In the genomic region with DNA sequence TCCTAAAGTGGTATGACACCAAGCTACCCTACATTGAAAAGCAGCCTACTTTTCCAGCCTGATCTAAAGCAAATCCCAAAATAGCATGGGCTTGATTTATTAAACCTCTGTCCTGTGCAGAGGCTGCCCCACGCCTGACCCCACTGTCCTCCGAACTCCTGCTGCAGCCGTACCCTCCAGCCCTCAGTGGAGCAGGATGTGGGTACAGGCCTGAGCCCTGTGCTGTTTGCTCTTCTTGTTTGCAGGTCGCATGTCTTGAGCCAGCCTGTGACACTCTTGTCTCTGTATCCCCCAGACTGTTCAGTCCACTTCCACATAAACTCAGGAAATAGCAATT, we compare ENCODE assay signal across 10 cellular contexts.
DNase-seq lines count a peak whose midpoint lies in the region; ATAC-seq and TF ChIP-seq lines count a peak whose summit lies in the region.
"Had no signal": no experiment of that assay in that cellular context is flagged by ENCODE, and none has a peak within 500 bp of the region (broad histone marks: within the 10 kb centered on the region; RNA-seq: fewer than 3 reads in every experiment).

No MANE protein-coding gene starts in this region.

- no peak overlapping the region for H2AFZ ChIP-seq in PC-3 (ENCODE audit: low read length)

- peak overlapping the region; percentile 51 for H3K4me2 ChIP-seq in PC-3 (ENCODE audit: low read length)

- H3K36me3 Mint-ChIP-seq in CD8-positive, alpha-beta T cell = peaks cover 61% of the 10 kb centered on the region
- H3K36me3 Mint-ChIP-seq in natural killer cell = no peaks in the 10 kb centered on the region

- no peaks in the 10 kb centered on the region for H3K9me3 ChIP-seq in CD8-positive, alpha-beta T cell (ENCODE audit: low read length)
- H3K9me3 ChIP-seq in PC-3 (ENCODE audit: low read length) = no peaks in the 10 kb centered on the region
- H3K9me3 ChIP-seq in HAP-1 = no peaks in the 10 kb centered on the region
- H3K9me3 ChIP-seq: colonic mucosa, thoracic aorta had no signal

- no peaks in the 10 kb centered on the region for H3K9me3 Mint-ChIP-seq in CD8-positive, alpha-beta T cell
- no peaks in the 10 kb centered on the region for H3K9me3 Mint-ChIP-seq in natural killer cell

- POLR2A ChIA-PET in CD8-positive, alpha-beta T cell (lab: Charles Lee) = no interaction called here
- POLR2A ChIA-PET in PC-3 (lab: Charles Lee; ENCODE audit: unreplicated experiment) = no interaction called here

- H3K4me1 Mint-ChIP-seq in CD8-positive, alpha-beta T cell (ENCODE audit: low read depth) = peaks cover 32% of the 10 kb centered on the region
- H3K4me1 Mint-ChIP-seq in natural killer cell = peaks cover 30 to 43% of the 10 kb centered on the region in 2 donors

- no peak overlapping the region for H3K9ac ChIP-seq in PC-3 (ENCODE audit: low read length)

- H3K4me3 ChIP-seq in CD8-positive, alpha-beta T cell (ENCODE audit: low read depth, low read length) = no peak overlapping the region
- H3K4me3 ChIP-seq in PC-3 (ENCODE audit: low read length) (no peak overlapping the region; the same call in 1 of the 2 replicates), HAP-1 (no peak overlapping the region)
- H3K4me3 ChIP-seq: colonic mucosa, thoracic aorta had no signal

- no peak overlapping the region for H3K27ac ChIP-seq in CD8-positive, alpha-beta T cell (ENCODE audit: low read depth, low read length)
- H3K27ac ChIP-seq in PC-3 (ENCODE audit: low read length) = peak overlapping the region; percentile 43
- peak overlapping the region; percentile 75 for H3K27ac ChIP-seq in caudate nucleus (ENCODE audit: low read depth, low read length)
- H3K27ac ChIP-seq: colonic mucosa, thoracic aorta had no signal

- intact Hi-C loops in CD8-positive, alpha-beta T cell (cut with DNase I, micrococcal nuclease) = no loop called here
- intact Hi-C loops in PC-3 (cut with micrococcal nuclease) = no loop called here
- intact Hi-C loops in natural killer cell (cut with micrococcal nuclease) = loop anchor here (2.0 kb wide), 2 partner anchors 36 to 334 kb away; no protein-coding TSS in a partner anchor

- no peaks in the 10 kb centered on the region for H3K79me2 ChIP-seq in PC-3 (ENCODE audit: low read length)

- DNase-seq in CD8-positive, alpha-beta T cell = no peak
- DNase-seq in PC-3 (no peak), caudate nucleus (lab: John Stamatoyannopoulos, UW) (no peak), natural killer cell (no peak), HAP-1 (ENCODE audit: low spot score in 2 of 2) (no peak), NCI-H82 (lab: John Stamatoyannopoulos, UW) (no peak), NCI-H1092 treated with DMSO at 0.1 percent for 48 hours (lab: John Stamatoyannopoulos, UW) (no peak)
- DNase-seq: colonic mucosa had no signal

- no peak for TF ChIP-seq CTCF in CD8-positive, alpha-beta T cell (IDR thresholded peaks at IDR 0.05)
- TF ChIP-seq CTCF in PC-3 (conservative IDR thresholded peaks at IDR 0.05; ENCODE audit: low read depth, low read length) (no peak), natural killer cell (IDR thresholded peaks at IDR 0.05) (no peak)

- H3K9me2 ChIP-seq in PC-3 (replicated peaks; ENCODE audit: low read length) = no peaks in the 10 kb centered on the region

- no TSS peak for BruUV-seq in PC-3 (replicated peaks; lab: Mats Ljungman, UMichigan)

- 0 out of 2 replicates have a peak, but pooled peaks cover 4% of the 10 kb centered on the region for H4K20me1 ChIP-seq in PC-3 (ENCODE audit: low read length)

- peaks cover 6% of the 10 kb centered on the region for H3K4me1 ChIP-seq in CD8-positive, alpha-beta T cell (ENCODE audit: insufficient read depth, low read length)
- H3K4me1 ChIP-seq in PC-3 (ENCODE audit: insufficient read depth, low read length) = peaks cover 30% of the 10 kb centered on the region
- peaks cover 29% of the 10 kb centered on the region for H3K4me1 ChIP-seq in HAP-1
- H3K4me1 ChIP-seq: colonic mucosa had no signal

- H3K27me3 Mint-ChIP-seq in CD8-positive, alpha-beta T cell (ENCODE audit: low read depth) = no peaks in the 10 kb centered on the region
- H3K27me3 Mint-ChIP-seq in natural killer cell (ENCODE audit: low read depth in 2 of 2) = no peaks in the 10 kb centered on the region

- CTCF ChIA-PET in CD8-positive, alpha-beta T cell (lab: Charles Lee) = interaction anchor here (1.0 kb wide), 1 partner anchor 23 kb away, joined by 3 read pairs; no protein-coding TSS in a partner anchor
- CTCF ChIA-PET in PC-3 (lab: Charles Lee) = no interaction called here

- peaks cover 16% of the 10 kb centered on the region for H3K36me3 ChIP-seq in CD8-positive, alpha-beta T cell (ENCODE audit: insufficient read depth, low read length)
- H3K36me3 ChIP-seq in PC-3 (ENCODE audit: low read depth, low read length) (peaks cover 3% of the 10 kb centered on the region; the same call in 1 of the 2 replicates), HAP-1 (replicated peaks) (peaks cover 7% of the 10 kb centered on the region)
- H3K36me3 ChIP-seq: colonic mucosa had no signal

- ATAC-seq in CD8-positive, alpha-beta T cell = no peak
- ATAC-seq in PC-3 (peak; percentile 14; the same call in 1 of the 2 replicates), natural killer cell (peak; percentile 36 to 76 (median 62)), HG03097 (IDR thresholded peaks at IDR 0.05; ENCODE audit: low FRiP score, unreplicated experiment) (no peak)

- H3K27ac Mint-ChIP-seq in CD8-positive, alpha-beta T cell = peak overlapping the region; percentile 34
- peak overlapping the region; percentile 82 to 88 for H3K27ac Mint-ChIP-seq in natural killer cell

- in situ Hi-C loops in HAP-1 (cut with MboI; ENCODE audit: low sequenced_read_pairs) = loop anchor here (10.0 kb wide), 1 partner anchor 158 kb away; no protein-coding TSS in a partner anchor

- no peak overlapping the region for H3K4me3 Mint-ChIP-seq in CD8-positive, alpha-beta T cell
- peak overlapping the region; percentile 54 for H3K4me3 Mint-ChIP-seq in natural killer cell

- H3K27me3 ChIP-seq in CD8-positive, alpha-beta T cell (ENCODE audit: insufficient read depth, low read length) = no peaks in the 10 kb centered on the region
- H3K27me3 ChIP-seq in PC-3 (ENCODE audit: low read length) (no peaks in the 10 kb centered on the region), HAP-1 (ENCODE audit: low read depth) (no peaks in the 10 kb centered on the region)
- H3K27me3 ChIP-seq: colonic mucosa had no signal

- H3F3A ChIP-seq in PC-3 (ENCODE audit: low read length, unreplicated experiment) = no peaks in the 10 kb centered on the region

Comparison
In these comparisons a context has a peak if more than half of its experiments do, and no peak if none do; other contexts are left out.
1. ATAC-seq: peak in PC-3 (single experiment) and natural killer cell (3 of 3); none in CD8-positive, alpha-beta T cell (single experiment) and HG03097 (single experiment).